27 cellular contexts compared by ENCODE assay signal in the genomic region with DNA sequence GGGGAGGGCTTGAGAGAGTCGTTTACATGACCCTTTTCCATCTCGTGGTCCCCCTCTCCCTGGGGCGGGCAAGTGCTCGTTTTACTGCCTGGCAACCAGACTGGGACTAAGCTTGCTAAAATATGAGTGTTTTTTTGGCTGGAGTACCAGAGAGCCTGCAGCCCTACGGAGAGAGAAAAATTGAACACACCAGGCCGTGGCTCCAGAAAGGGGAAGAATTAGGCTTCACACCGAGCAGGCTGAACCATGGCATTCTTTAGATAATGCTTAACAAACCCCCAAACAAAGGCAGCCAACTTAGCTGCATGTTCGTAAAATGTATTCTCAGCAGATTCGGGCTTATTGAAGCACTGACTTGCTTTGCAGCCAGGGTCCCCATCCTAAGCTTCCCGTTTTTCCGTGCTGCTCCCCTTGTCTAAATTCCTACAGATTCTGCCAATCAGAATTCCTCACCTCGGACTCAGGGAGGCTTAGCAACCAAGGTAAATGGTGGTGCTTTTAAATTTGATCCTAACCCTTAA.
DNase-seq lines count a peak whose midpoint lies in the region; ATAC-seq and TF ChIP-seq lines count a peak whose summit lies in the region.
"Had no signal": no experiment of that assay in that cellular context is flagged by ENCODE, and none has a peak within 500 bp of the region (broad histone marks: within the 10 kb centered on the region; RNA-seq: fewer than 3 reads in every experiment).

No MANE protein-coding gene starts in this region.

- H3K27me3 Mint-ChIP-seq in neural progenitor cell (ENCODE audit: insufficient read depth, low read depth) = peaks cover 36% of the 10 kb centered on the region
- H3K27me3 Mint-ChIP-seq in T-helper 2 cell treated with Interferon-gamma antibody and Interleukin-4, amounts not matched to agents 5 μg/mL and 100 μg/mL, for 36 hours (ENCODE audit: low read depth) = no peaks in the 10 kb centered on the region

- H3K36me3 Mint-ChIP-seq in neural progenitor cell = peaks cover 2% of the 10 kb centered on the region
- H3K36me3 Mint-ChIP-seq in T-helper 2 cell treated with Interferon-gamma antibody and Interleukin-4, amounts not matched to agents 5 μg/mL and 100 μg/mL, for 36 hours (ENCODE audit: low read depth) = no peaks in the 10 kb centered on the region
- H3K36me3 Mint-ChIP-seq: CD8-positive, alpha-beta T cell; T-cell had no signal

- H3K27me3 ChIP-seq in ectodermal cell (ENCODE audit: control insufficient read depth, insufficient read depth, low read length, poor library complexity, severe bottlenecking) = peaks cover 3% of the 10 kb centered on the region
- no peaks in the 10 kb centered on the region for H3K27me3 ChIP-seq in neural progenitor cell

- peak overlapping the region; percentile 33 for H3K4me3 Mint-ChIP-seq in neural progenitor cell
- H3K4me3 Mint-ChIP-seq in T-helper 2 cell treated with Interferon-gamma antibody and Interleukin-4, amounts not matched to agents 5 μg/mL and 100 μg/mL, for 36 hours = no peak overlapping the region
- H3K4me3 Mint-ChIP-seq: B cell; CD8-positive, alpha-beta T cell; T-cell had no signal

- no peak overlapping the region for H3K9ac ChIP-seq in SK-N-MC (ENCODE audit: insufficient read length)
- no peak overlapping the region for H3K9ac ChIP-seq in neural progenitor cell

- H3K79me2 ChIP-seq in neural progenitor cell (ENCODE audit: low read depth) = no peaks in the 10 kb centered on the region

- peak overlapping the region; percentile 46 for H3K4me2 ChIP-seq in neural progenitor cell
- H3K4me2 ChIP-seq: A549, PC-9 had no signal

- 4 to 7% methylated on average over 12 of the region's 12 CpGs for WGBS in ectodermal cell, 2 experiments

- H3K27ac ChIP-seq in SK-N-MC (no peak overlapping the region), ectodermal cell (ENCODE audit: insufficient read depth, low read depth, low read length, poor library complexity, severe bottlenecking) (peak overlapping the region; percentile 81), neural progenitor cell (no peak overlapping the region)
- H3K27ac ChIP-seq: A549, C4-2B, HL-60, PC-9, SJSA1 had no signal

- in situ Hi-C loops in G401 (cut with HindIII; ENCODE audit: low sequenced_read_pairs) = no loop called here

- no peak for ATAC-seq in HG03097 (IDR thresholded peaks at IDR 0.05; ENCODE audit: low FRiP score, unreplicated experiment)
- no peak for ATAC-seq in GM18870 (IDR thresholded peaks at IDR 0.05; ENCODE audit: unreplicated experiment)
- ATAC-seq: A549; CD8-positive, alpha-beta T cell; Right ventricle myocardium inferior; T-cell had no signal

- H4K20me1 ChIP-seq in neural progenitor cell (ENCODE audit: low read depth) = no peaks in the 10 kb centered on the region

- DNase-seq in G401 (ENCODE audit: low spot score) = peak; percentile 35
- no peak for DNase-seq in SK-N-MC (ENCODE audit: low read depth, low spot score)
- DNase-seq in neural progenitor cell (ENCODE audit: low spot score) = peak; percentile 62
- DNase-seq in T-helper 2 cell treated with Interferon-gamma antibody and Interleukin-4, amounts not matched to agents 5 μg/mL and 100 μg/mL, for 36 hours (ENCODE audit: low spot score) = no peak
- DNase-seq: Caco-2; CD8-positive, alpha-beta T cell; DMS79 treated with DMSO at 0.1 percent for 48 hours; GOT3; HCEC 1CT; NCI-H1105; NCI-H146; NCI-H1930; NCI-H2107; NCI-H446 treated with DMSO at 0.1 percent for 48 hours; NCI-H526; NCI-H82; PC-9; T-cell had no signal

- H3K4me3 ChIP-seq in SK-N-MC (peak overlapping the region; percentile 1), ectodermal cell (ENCODE audit: insufficient read depth, low read depth, low read length) (no peak overlapping the region), neural progenitor cell (no peak overlapping the region)
- H3K4me3 ChIP-seq: A549, PC-9, SJSA1 had no signal

- no peaks in the 10 kb centered on the region for H3K9me3 Mint-ChIP-seq in neural progenitor cell
- no peaks in the 10 kb centered on the region for H3K9me3 Mint-ChIP-seq in T-helper 2 cell treated with Interferon-gamma antibody and Interleukin-4, amounts not matched to agents 5 μg/mL and 100 μg/mL, for 36 hours
- H3K9me3 Mint-ChIP-seq: CD8-positive, alpha-beta T cell; T-cell had no signal

- peaks cover 15% of the 10 kb centered on the region for H3F3A ChIP-seq in neural progenitor cell (ENCODE audit: low read depth)

- TF ChIP-seq CTCF in neural progenitor cell (IDR thresholded peaks at IDR 0.05) = no peak

- H3K4me1 ChIP-seq in ectodermal cell (ENCODE audit: control insufficient read depth, insufficient read depth, low read length) = peaks cover 80% of the 10 kb centered on the region
- peaks cover 51% of the 10 kb centered on the region for H3K4me1 ChIP-seq in neural progenitor cell
- H3K4me1 ChIP-seq: A549, Caco-2, SJSA1 had no signal

- H3K9me3 ChIP-seq in SK-N-MC (ENCODE audit: low read depth, low read length) = no peaks in the 10 kb centered on the region
- H3K9me3 ChIP-seq in ectodermal cell (ENCODE audit: control insufficient read depth, low read length) = no peaks in the 10 kb centered on the region
- H3K9me3 ChIP-seq in neural progenitor cell (ENCODE audit: low read depth) = no peaks in the 10 kb centered on the region
- H3K9me3 ChIP-seq: A549, Caco-2, SJSA1 had no signal

- H2AFZ ChIP-seq in neural progenitor cell (replicated peaks) = peak overlapping the region; percentile 91
- H2AFZ ChIP-seq: PC-9 had no signal

- peak overlapping the region; percentile 73 for H3K27ac Mint-ChIP-seq in neural progenitor cell
- no peak overlapping the region for H3K27ac Mint-ChIP-seq in T-helper 2 cell treated with Interferon-gamma antibody and Interleukin-4, amounts not matched to agents 5 μg/mL and 100 μg/mL, for 36 hours
- H3K27ac Mint-ChIP-seq: B cell; CD8-positive, alpha-beta T cell; T-cell had no signal

- no peaks in the 10 kb centered on the region for H3K36me3 ChIP-seq in SK-N-MC (ENCODE audit: insufficient read depth, low read length)
- H3K36me3 ChIP-seq in ectodermal cell (ENCODE audit: control insufficient read depth, insufficient read depth, low read length) = no peaks in the 10 kb centered on the region
- H3K36me3 ChIP-seq in neural progenitor cell = no peaks in the 10 kb centered on the region
- H3K36me3 ChIP-seq: SJSA1 had no signal

- peaks cover 88% of the 10 kb centered on the region for H3K4me1 Mint-ChIP-seq in neural progenitor cell
- no peaks in the 10 kb centered on the region for H3K4me1 Mint-ChIP-seq in T-helper 2 cell treated with Interferon-gamma antibody and Interleukin-4, amounts not matched to agents 5 μg/mL and 100 μg/mL, for 36 hours (ENCODE audit: low read depth)
- H3K4me1 Mint-ChIP-seq: B cell, T-cell had no signal

Comparison
In these comparisons a context has a peak if more than half of its experiments do, and no peak if none do; other contexts are left out.
1. DNase-seq: peak in G401 (single experiment) and neural progenitor cell (single experiment); none in SK-N-MC (single experiment) and T-helper 2 cell treated with Interferon-gamma antibody and Interleukin-4, amounts not matched to agents 5 μg/mL and 100 μg/mL, for 36 hours (single experiment).